ENCODE assay signal across 1 cellular context in the genomic region with DNA sequence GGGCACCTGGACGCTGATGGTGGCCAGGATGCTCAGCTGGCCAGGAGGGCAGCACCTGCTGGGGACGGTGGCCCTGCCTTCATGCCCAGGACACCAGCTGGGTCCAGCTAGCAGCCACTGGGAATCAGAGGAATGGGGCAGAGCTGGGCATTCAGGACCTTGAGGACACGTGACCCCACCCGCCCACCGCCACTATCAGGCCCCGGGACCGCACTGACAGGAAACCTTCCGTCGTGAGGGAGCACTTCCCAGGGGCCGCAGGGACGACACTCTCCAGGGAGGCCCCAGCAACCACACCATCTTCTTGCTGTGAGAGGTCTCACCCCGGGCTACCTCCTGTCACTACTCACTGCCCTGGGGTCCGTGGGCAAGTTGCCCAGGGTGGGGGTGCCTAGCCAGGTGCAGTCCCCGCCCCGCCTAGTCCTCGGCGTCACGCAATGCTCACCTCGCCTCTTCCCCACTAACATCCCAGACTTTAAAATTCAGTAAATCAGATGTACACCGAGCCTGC.
TF ChIP-seq lines count a peak whose summit lies in the region.

No MANE protein-coding gene starts in this region.

TF ChIP-seq in GM12878, 131 proteins besides CTCF, POLR2A, EP300 and RAD21:
- no peak for TF ChIP-seq NFYA (IDR thresholded peaks at IDR 0.05; ENCODE audit: borderline replicate concordance, low read depth, low read length)
- TF ChIP-seq, protein P1, sequence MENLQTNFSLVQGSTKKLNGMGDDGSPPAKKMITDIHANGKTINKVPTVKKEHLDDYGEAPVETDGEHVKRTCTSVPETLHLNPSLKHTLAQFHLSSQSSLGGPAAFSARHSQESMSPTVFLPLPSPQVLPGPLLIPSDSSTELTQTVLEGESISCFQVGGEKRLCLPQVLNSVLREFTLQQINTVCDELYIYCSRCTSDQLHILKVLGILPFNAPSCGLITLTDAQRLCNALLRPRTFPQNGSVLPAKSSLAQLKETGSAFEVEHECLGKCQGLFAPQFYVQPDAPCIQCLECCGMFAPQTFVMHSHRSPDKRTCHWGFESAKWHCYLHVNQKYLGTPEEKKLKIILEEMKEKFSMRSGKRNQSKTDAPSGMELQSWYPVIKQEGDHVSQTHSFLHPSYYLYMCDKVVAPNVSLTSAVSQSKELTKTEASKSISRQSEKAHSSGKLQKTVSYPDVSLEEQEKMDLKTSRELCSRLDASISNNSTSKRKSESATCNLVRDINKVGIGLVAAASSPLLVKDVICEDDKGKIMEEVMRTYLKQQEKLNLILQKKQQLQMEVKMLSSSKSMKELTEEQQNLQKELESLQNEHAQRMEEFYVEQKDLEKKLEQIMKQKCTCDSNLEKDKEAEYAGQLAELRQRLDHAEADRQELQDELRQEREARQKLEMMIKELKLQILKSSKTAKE (IDR thresholded peaks at IDR 0.05; ENCODE audit: low read depth, poor library complexity, severe bottlenecking) = no peak
- TF ChIP-seq ZNF217 (IDR thresholded peaks at IDR 0.05) = no peak
- TF ChIP-seq BMI1 (IDR thresholded peaks at IDR 0.05; ENCODE audit: borderline replicate concordance) = no peak
- TF ChIP-seq, protein P2, sequence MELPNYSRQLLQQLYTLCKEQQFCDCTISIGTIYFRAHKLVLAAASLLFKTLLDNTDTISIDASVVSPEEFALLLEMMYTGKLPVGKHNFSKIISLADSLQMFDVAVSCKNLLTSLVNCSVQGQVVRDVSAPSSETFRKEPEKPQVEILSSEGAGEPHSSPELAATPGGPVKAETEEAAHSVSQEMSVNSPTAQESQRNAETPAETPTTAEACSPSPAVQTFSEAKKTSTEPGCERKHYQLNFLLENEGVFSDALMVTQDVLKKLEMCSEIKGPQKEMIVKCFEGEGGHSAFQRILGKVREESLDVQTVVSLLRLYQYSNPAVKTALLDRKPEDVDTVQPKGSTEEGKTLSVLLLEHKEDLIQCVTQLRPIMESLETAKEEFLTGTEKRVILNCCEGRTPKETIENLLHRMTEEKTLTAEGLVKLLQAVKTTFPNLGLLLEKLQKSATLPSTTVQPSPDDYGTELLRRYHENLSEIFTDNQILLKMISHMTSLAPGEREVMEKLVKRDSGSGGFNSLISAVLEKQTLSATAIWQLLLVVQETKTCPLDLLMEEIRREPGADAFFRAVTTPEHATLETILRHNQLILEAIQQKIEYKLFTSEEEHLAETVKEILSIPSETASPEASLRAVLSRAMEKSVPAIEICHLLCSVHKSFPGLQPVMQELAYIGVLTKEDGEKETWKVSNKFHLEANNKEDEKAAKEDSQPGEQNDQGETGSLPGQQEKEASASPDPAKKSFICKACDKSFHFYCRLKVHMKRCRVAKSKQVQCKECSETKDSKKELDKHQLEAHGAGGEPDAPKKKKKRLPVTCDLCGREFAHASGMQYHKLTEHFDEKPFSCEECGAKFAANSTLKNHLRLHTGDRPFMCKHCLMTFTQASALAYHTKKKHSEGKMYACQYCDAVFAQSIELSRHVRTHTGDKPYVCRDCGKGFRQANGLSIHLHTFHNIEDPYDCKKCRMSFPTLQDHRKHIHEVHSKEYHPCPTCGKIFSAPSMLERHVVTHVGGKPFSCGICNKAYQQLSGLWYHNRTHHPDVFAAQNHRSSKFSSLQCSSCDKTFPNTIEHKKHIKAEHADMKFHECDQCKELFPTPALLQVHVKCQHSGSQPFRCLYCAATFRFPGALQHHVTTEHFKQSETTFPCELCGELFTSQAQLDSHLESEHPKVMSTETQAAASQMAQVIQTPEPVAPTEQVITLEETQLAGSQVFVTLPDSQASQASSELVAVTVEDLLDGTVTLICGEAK (IDR thresholded peaks at IDR 0.05; ENCODE audit: borderline replicate concordance) = no peak
- TF ChIP-seq SIX5 (IDR thresholded peaks at IDR 0.05; ENCODE audit: low read depth, low read length, severe bottlenecking) = no peak
